Comparison of ENCODE assay signal across 8 cellular contexts in genomic region chr17:794876-795275, GRCh38. TPM values are rescaled to one million over a fixed set of nuclear protein-coding genes. Genes with fewer than 3 reads are reported as not detected.
DNase-seq lines count a peak whose midpoint lies in the region; ATAC-seq, FAIRE-seq and TF ChIP-seq lines count a peak whose summit lies in the region.

No MANE protein-coding gene starts in this region.

- peak overlapping the region in 2 of 8 donors; percentile 29 to 33 for H3K27ac Mint-ChIP-seq in CD8-positive, alpha-beta memory T cell

- ATAC-seq in GM12878: peak; percentile 85
- no peak for ATAC-seq in GM21423 (IDR thresholded peaks at IDR 0.05; ENCODE audit: unreplicated experiment)

- peaks cover 5 to 6% (median 5%) of the 10 kb centered on the region in 3 donors for H3K4me1 Mint-ChIP-seq in CD8-positive, alpha-beta memory T cell

- no peak overlapping the region for H3K4me2 ChIP-seq in GM12878 (ENCODE audit: control insufficient read depth, insufficient read depth)

- no peaks in the 10 kb centered on the region for H3K4me1 ChIP-seq in CD8-positive, alpha-beta memory T cell (ENCODE audit: insufficient read depth, low read length)
- H3K4me1 ChIP-seq in HUES6 (ENCODE audit: control insufficient read depth, insufficient read depth, low read length): peaks cover 6% of the 10 kb centered on the region; the same call in 1 of the 2 replicates
- peaks cover 12% of the 10 kb centered on the region for H3K4me1 ChIP-seq in SJSA1 (replicated peaks)
- no peaks in the 10 kb centered on the region for H3K4me1 ChIP-seq in GM12878 (ENCODE audit: control insufficient read depth, insufficient read depth, low read length)
- peaks cover 0 to 22% of the 10 kb centered on the region in 2 donors for H3K4me1 ChIP-seq in right atrium auricular region
- H3K4me1 ChIP-seq in prostate gland (replicated peaks): no peaks in the 10 kb centered on the region

- POLR2A ChIA-PET in CD8-positive, alpha-beta memory T cell (lab: Charles Lee): interaction anchor here (0.6 kb wide), 1 partner anchor 16 kb away, joined by 14 read pairs; no protein-coding TSS in a partner anchor
- POLR2A ChIA-PET in GM12878 (lab: Charles Lee): interaction anchor here (0.9 kb wide), 1 partner anchor 186 kb away, joined by 3 read pairs; no protein-coding TSS in a partner anchor

- BruUV-seq in GM12878 (replicated peaks; lab: Mats Ljungman, UMichigan): no TSS peak

- H3K4me3 Mint-ChIP-seq in CD8-positive, alpha-beta memory T cell: peak overlapping the region in 1 of 7 donors; percentile 5

- no peaks in the 10 kb centered on the region for H3K27me3 ChIP-seq in CD8-positive, alpha-beta memory T cell (ENCODE audit: insufficient read depth, low read length, poor library complexity, severe bottlenecking)
- H3K27me3 ChIP-seq in HUES6 (ENCODE audit: control insufficient read depth, insufficient read depth, low read length) (no peaks in the 10 kb centered on the region), SJSA1 (replicated peaks) (no peaks in the 10 kb centered on the region), GM12878 (replicated peaks in 1 of 2; ENCODE audit: control insufficient read depth in 2 of 2, insufficient read depth in 2 of 2, low read length in 1 of 2) (no peaks in the 10 kb centered on the region), right atrium auricular region (no peaks in the 10 kb centered on the region), prostate gland (replicated peaks; ENCODE audit: insufficient read depth) (no peaks in the 10 kb centered on the region)

- TF ChIP-seq RAD21 in GM12878 (IDR thresholded peaks at IDR 0.05; ENCODE audit: insufficient read depth, low read depth, low read length): peak; percentile 81

- peak; percentile 8 to 54 (median 13) for DNase-seq in CD8-positive, alpha-beta memory T cell
- DNase-seq in SJSA1 (ENCODE audit: low read depth in 1 of 2, low spot score in 2 of 2) (peak; percentile 68 to 77), GM12878 (ENCODE audit: low read depth, low spot score) (no peak), right atrium auricular region (ENCODE audit: low spot score) (peak; percentile 86), prostate gland (ENCODE audit: low spot score) (peak; percentile 89), NK-92 (lab: John Stamatoyannopoulos, UW; ENCODE audit: unreplicated experiment) (no peak)

- no peaks in the 10 kb centered on the region for H3K79me2 ChIP-seq in GM12878 (ENCODE audit: control insufficient read depth, insufficient read depth, low read length)

- H3K36me3 ChIP-seq in CD8-positive, alpha-beta memory T cell (ENCODE audit: insufficient read depth, low read length): peaks cover 19% of the 10 kb centered on the region
- H3K36me3 ChIP-seq in HUES6 (ENCODE audit: control insufficient read depth, insufficient read depth, low read length) (peaks cover 45% of the 10 kb centered on the region), SJSA1 (peaks cover 20% of the 10 kb centered on the region), GM12878 (ENCODE audit: control insufficient read depth in 2 of 2, insufficient read depth in 2 of 2, low read length in 1 of 2) (peaks cover 3 to 8% of the 10 kb centered on the region in 2 experiments; a peak in 3 of 4 replicates), right atrium auricular region (peaks cover 12% of the 10 kb centered on the region), prostate gland (peaks cover 0 to 5% of the 10 kb centered on the region in 2 donors)

- CTCF ChIA-PET in CD8-positive, alpha-beta memory T cell (lab: Charles Lee): interaction anchor here (0.9 to 2.4 kb wide), 3 partner anchors 13 to 202 kb away, joined by 6 to 12 read pairs (median 8); partner anchors contain the start of genes GLOD4, MRM3 and TIMM22
- CTCF ChIA-PET in GM12878 (lab: Yijun Ruan, JAX): interaction anchor here (0.7 to 6.1 kb wide), 3 partner anchors 34 to 185 kb away, joined by 3 to 61 read pairs (median 3); partner anchors contain the start of gene NXN

- H3K27me3 Mint-ChIP-seq in CD8-positive, alpha-beta memory T cell: no peaks in the 10 kb centered on the region

- no peak overlapping the region for H3K4me3 ChIP-seq in CD8-positive, alpha-beta memory T cell (ENCODE audit: low read length)
- no peak overlapping the region for H3K4me3 ChIP-seq in HUES6 (ENCODE audit: low read depth, low read length)
- no peak overlapping the region for H3K4me3 ChIP-seq in SJSA1
- no peak overlapping the region for H3K4me3 ChIP-seq in GM12878
- H3K4me3 ChIP-seq in right atrium auricular region: peak overlapping the region; percentile 14 to 29
- no peak overlapping the region for H3K4me3 ChIP-seq in prostate gland

- TF ChIP-seq POLR2A in GM12878 (IDR thresholded peaks at IDR 0.05; ENCODE audit: low read depth, low read length) (no peak), prostate gland (IDR thresholded peaks at IDR 0.05) (no peak)

- peaks cover 0 to 31% (median 11%) of the 10 kb centered on the region in 3 donors for H3K36me3 Mint-ChIP-seq in CD8-positive, alpha-beta memory T cell

- FAIRE-seq in GM12878 (lab: Jason Lieb, UNC): peak; percentile 7

- intact Hi-C loops in GM12878 (cut with micrococcal nuclease; ENCODE audit: unreplicated experiment) (loop anchor here (1.0 kb wide), 1 partner anchor 186 kb away; no protein-coding TSS in a partner anchor), prostate gland (cut with DNase I) (loop anchor here (2.0 to 5.0 kb wide), 3 partner anchors 52 to 262 kb away; no protein-coding TSS in a partner anchor)

- RAD21 ChIA-PET in GM12878 (lab: Charles Lee; ENCODE audit: unreplicated experiment): interaction anchor here (1.0 to 3.1 kb wide), 4 partner anchors 13 to 188 kb away, joined by 3 to 32 read pairs (median 4); partner anchors contain the start of genes GLOD4, MRM3 and NXN

- H3K9me3 Mint-ChIP-seq in CD8-positive, alpha-beta memory T cell: no peaks in the 10 kb centered on the region

- WGBS in GM12878 (ENCODE audit: insufficient coverage, insufficient replicate concordance, low lambda C conversion rate, missing lambda C conversion rate): 35% methylated on average over 18 of the region's 18 CpGs
- WGBS in prostate gland: 5% methylated on average over 18 of the region's 18 CpGs

- H3K27ac ChIP-seq in CD8-positive, alpha-beta memory T cell (ENCODE audit: low read depth, low read length): no peak overlapping the region
- H3K27ac ChIP-seq in HUES6 (ENCODE audit: low read depth, low read length): no peak overlapping the region
- H3K27ac ChIP-seq in SJSA1: no peak overlapping the region
- no peak overlapping the region for H3K27ac ChIP-seq in GM12878 (ENCODE audit: control insufficient read depth, insufficient read depth)
- H3K27ac ChIP-seq in right atrium auricular region: peak overlapping the region; percentile 23 to 41
- peak overlapping the region; percentile 37 to 71 for H3K27ac ChIP-seq in prostate gland

- peak; percentile 61 to 71 (median 68) for TF ChIP-seq CTCF in GM12878 (IDR thresholded peaks at IDR 0.05 in 2 of 3, conservative IDR thresholded peaks at IDR 0.05 in 1 of 3; ENCODE audit: control insufficient read depth in 2 of 3, extremely low read depth in 1 of 3, insufficient read depth in 1 of 3, low read depth in 3 of 3, low read length in 3 of 3)
- peak; percentile 71 to 92 for TF ChIP-seq CTCF in right atrium auricular region (IDR thresholded peaks at IDR 0.05)
- peak; percentile 67 to 98 (median 92) for TF ChIP-seq CTCF in prostate gland (IDR thresholded peaks at IDR 0.05)

- H4K20me1 ChIP-seq in GM12878 (ENCODE audit: control insufficient read depth, insufficient read depth): no peaks in the 10 kb centered on the region

- no peaks in the 10 kb centered on the region for H3K9me3 ChIP-seq in CD8-positive, alpha-beta memory T cell (ENCODE audit: low read length)
- no peaks in the 10 kb centered on the region for H3K9me3 ChIP-seq in HUES6 (ENCODE audit: control insufficient read depth, insufficient read depth, low read depth, low read length)
- H3K9me3 ChIP-seq in SJSA1 (replicated peaks): no peaks in the 10 kb centered on the region
- no peaks in the 10 kb centered on the region for H3K9me3 ChIP-seq in GM12878 (replicated peaks; ENCODE audit: control insufficient read depth, insufficient read depth, low read length)
- no peaks in the 10 kb centered on the region for H3K9me3 ChIP-seq in right atrium auricular region
- H3K9me3 ChIP-seq in prostate gland: no peaks in the 10 kb centered on the region

- no peak for TF ChIP-seq EP300 in GM12878 (IDR thresholded peaks at IDR 0.05; ENCODE audit: borderline replicate concordance in 1 of 2, control insufficient read depth in 1 of 2, low read depth in 2 of 2, low read length in 2 of 2)

- SMC1A ChIA-PET in GM12878 (lab: Charles Lee; ENCODE audit: uncharacterized antibody, unreplicated experiment): interaction anchor here (2.1 to 2.6 kb wide), 2 partner anchors 185 to 186 kb away, joined by 8 to 24 read pairs; partner anchors contain the start of gene NXN

- peak overlapping the region; percentile 3; the same call in 1 of the 2 replicates for H2AFZ ChIP-seq in GM12878 (ENCODE audit: control insufficient read depth, low read depth, low read length)

- H3K9ac ChIP-seq in HUES6 (ENCODE audit: low read length): peak overlapping the region; percentile 11
- H3K9ac ChIP-seq in GM12878 (ENCODE audit: control insufficient read depth, insufficient read depth, low read length): no peak overlapping the region

- in situ Hi-C loops in GM12878 (cut with MboI): loop anchor here (5.0 kb wide), 1 partner anchor 192 kb away; no protein-coding TSS in a partner anchor

RNA-seq across cellular contexts. Expression of gene MRM3, which starts 12.7 kb away (rescaled TPM):
- 10 to 100 TPM; 35.5 to 37.4 TPM for total RNA-seq in CD8-positive, alpha-beta memory T cell
- polyA plus RNA-seq in CD8-positive, alpha-beta memory T cell: 24.9 TPM
- 21.3 and 40.2 TPM in 2 replicates for total RNA-seq in SJSA1 (2014; rRNA removed; shearing (Covaris generic))
- 24.1 and 26.7 TPM in 2 replicates for total RNA-seq in GM12878 (2013; cell fraction: nucleolus; rRNA removed)
- total RNA-seq in GM12878 (2014; rRNA removed) (43.3 and 48.9 TPM in 2 replicates), GM12878 (2014; rRNA removed; fragmentation: Illumina TruSeq; extraction: Trizol) (19.1 and 22.4 TPM in 2 replicates), GM12878 (2021) (25.7 and 26.9 TPM in 2 replicates), right atrium auricular region (10 to 100 TPM; 15.4 to 21.8 TPM), prostate gland (10 to 100 TPM; 15.1 to 22.3 TPM)
- 10.6 TPM for polyA plus RNA-seq in GM12878 (2011; ENCODE audit: low read depth)
- polyA plus RNA-seq in GM12878 (2011; rRNA removed) (30.3 and 34.2 TPM in 2 replicates), GM12878 (2014; fragmentation: Illumina TruSeq; extraction: Trizol) (16.5 and 18.7 TPM in 2 replicates), GM12878 (2014; fragmentation: Nextera tagmentation; extraction: Ambion mirVana) (1 to 10 TPM; 2.3 to 6.0 TPM), GM12878 (2014; rRNA removed) (26.3 and 34.1 TPM in 2 replicates), GM12878 (2016; fragmentation: Nextera tagmentation; extraction: Ambion mirVana) (10 to 100 TPM; 41.0 to 41.8 TPM)
- polyA plus RNA-seq in GM12878 (2011; cell fraction: cytosol; rRNA removed): 32.6 and 34.1 TPM in 2 replicates
- 18.5 and 23.9 TPM in 2 replicates for polyA plus RNA-seq in GM12878 (2011; cell fraction: nucleus; rRNA removed)
- polyA plus RNA-seq in GM12878 (2012): 18.2 and 19.4 TPM in 2 replicates
- polyA minus RNA-seq in GM12878 (2011; rRNA and poly(A)+ RNA removed): 22.7 and 24.3 TPM in 2 replicates
- 11.4 and 11.9 TPM in 2 replicates for polyA minus RNA-seq in GM12878 (2011; cell fraction: cytosol; rRNA and poly(A)+ RNA removed)
- 18.3 and 31.4 TPM in 2 replicates for polyA minus RNA-seq in GM12878 (2011; cell fraction: nucleus; rRNA and poly(A)+ RNA removed)

RNA-seq across cellular contexts. Expression of gene GLOD4, which starts 12.8 kb away (rescaled TPM):
- 10 to 100 TPM; 76.4 to 90.6 TPM for total RNA-seq in CD8-positive, alpha-beta memory T cell
- polyA plus RNA-seq in CD8-positive, alpha-beta memory T cell: 97.7 TPM
- 64.7 and 77.1 TPM in 2 replicates for total RNA-seq in SJSA1 (2014; rRNA removed; shearing (Covaris generic))
- 72.1 and 79.7 TPM in 2 replicates for total RNA-seq in GM12878 (2013; cell fraction: nucleolus; rRNA removed)
- total RNA-seq in GM12878 (2014; rRNA removed) (40.8 and 53.9 TPM in 2 replicates), GM12878 (2014; rRNA removed; fragmentation: Illumina TruSeq; extraction: Trizol) (59.9 and 65.3 TPM in 2 replicates), GM12878 (2021) (68.2 and 72.0 TPM in 2 replicates), right atrium auricular region (10 to 100 TPM; 37.3 to 49.5 TPM), prostate gland (100 to 1,000 TPM in 1 of 2 donors, 10 to 100 TPM in 1; 72.4 to 113 TPM)
- polyA plus RNA-seq in GM12878 (2011; ENCODE audit: low read depth): 37.5 TPM
- polyA plus RNA-seq in GM12878 (2011; rRNA removed) (87.1 and 108 TPM in 2 replicates), GM12878 (2014; fragmentation: Illumina TruSeq; extraction: Trizol) (67.4 and 72.0 TPM in 2 replicates), GM12878 (2014; fragmentation: Nextera tagmentation; extraction: Ambion mirVana) (100 to 1,000 TPM in 1 of 2 experiments, 10 to 100 TPM in 1; 83.4 to 107 TPM), GM12878 (2014; rRNA removed) (67.1 and 79.0 TPM in 2 replicates), GM12878 (2016; fragmentation: Nextera tagmentation; extraction: Ambion mirVana) (10 to 100 TPM; 90.7 to 91.3 TPM)
- 34.3 and 46.0 TPM in 2 replicates for polyA plus RNA-seq in GM12878 (2011; cell fraction: cytosol; rRNA removed)
- 47.0 and 56.4 TPM in 2 replicates for polyA plus RNA-seq in GM12878 (2011; cell fraction: nucleus; rRNA removed)
- 45.5 and 52.9 TPM in 2 replicates for polyA plus RNA-seq in GM12878 (2012)
- polyA minus RNA-seq in GM12878 (2011; rRNA and poly(A)+ RNA removed): 20.7 and 26.4 TPM in 2 replicates
- polyA minus RNA-seq in GM12878 (2011; cell fraction: cytosol; rRNA and poly(A)+ RNA removed): 13.1 and 18.4 TPM in 2 replicates
- 12.3 and 22.7 TPM in 2 replicates for polyA minus RNA-seq in GM12878 (2011; cell fraction: nucleus; rRNA and poly(A)+ RNA removed)

RNA-seq across cellular contexts. Expression of gene GEMIN4, which starts 42.8 kb away (rescaled TPM):
- total RNA-seq in CD8-positive, alpha-beta memory T cell: 10 to 100 TPM; 55.5 to 56.5 TPM
- 23.2 TPM for polyA plus RNA-seq in CD8-positive, alpha-beta memory T cell
- 2.4 and 8.8 TPM in 2 replicates for total RNA-seq in SJSA1 (2014; rRNA removed; shearing (Covaris generic))
- 28.8 and 31.2 TPM in 2 replicates for total RNA-seq in GM12878 (2013; cell fraction: nucleolus; rRNA removed)
- 32.9 and 37.3 TPM in 2 replicates for total RNA-seq in GM12878 (2014; rRNA removed)
- 10.1 and 11.9 TPM in 2 replicates for total RNA-seq in GM12878 (2014; rRNA removed; fragmentation: Illumina TruSeq; extraction: Trizol)
- total RNA-seq in GM12878 (2021): 47.7 and 49.1 TPM in 2 replicates
- polyA plus RNA-seq in GM12878 (2011; ENCODE audit: low read depth): 13.8 TPM
- polyA plus RNA-seq in GM12878 (2011; rRNA removed): 7.0 and 31.6 TPM in 2 replicates
- polyA plus RNA-seq in GM12878 (2011; cell fraction: cytosol; rRNA removed): 24.3 and 27.8 TPM in 2 replicates
- polyA plus RNA-seq in GM12878 (2011; cell fraction: nucleus; rRNA removed): 40.0 and 46.3 TPM in 2 replicates
- 20.9 and 22.6 TPM in 2 replicates for polyA plus RNA-seq in GM12878 (2012)
- 28.0 and 48.2 TPM in 2 replicates for polyA plus RNA-seq in GM12878 (2014; fragmentation: Illumina TruSeq; extraction: Trizol)
- polyA plus RNA-seq in GM12878 (2014; fragmentation: Nextera tagmentation; extraction: Ambion mirVana): 1 to 10 TPM; 2.4 to 5.0 TPM
- 27.3 and 33.1 TPM in 2 replicates for polyA plus RNA-seq in GM12878 (2014; rRNA removed)
- 10 to 100 TPM; 53.3 to 55.6 TPM for polyA plus RNA-seq in GM12878 (2016; fragmentation: Nextera tagmentation; extraction: Ambion mirVana)
- polyA minus RNA-seq in GM12878 (2011; rRNA and poly(A)+ RNA removed): 29.4 and 35.0 TPM in 2 replicates
- polyA minus RNA-seq in GM12878 (2011; cell fraction: cytosol; rRNA and poly(A)+ RNA removed): 10.4 and 15.1 TPM in 2 replicates
- 25.1 and 40.4 TPM in 2 replicates for polyA minus RNA-seq in GM12878 (2011; cell fraction: nucleus; rRNA and poly(A)+ RNA removed)
- total RNA-seq in right atrium auricular region: 10 to 100 TPM in 1 of 2 donors, 1 to 10 TPM in 1; 8.2 to 19.7 TPM
- total RNA-seq in prostate gland: 10 to 100 TPM; 27.9 to 33.1 TPM

Comparison
In these comparisons a context has a peak if more than half of its experiments do, and no peak if none do; other contexts are left out.
1. DNase-seq: peak in CD8-positive, alpha-beta memory T cell (5 of 5), SJSA1 (2 of 2), right atrium auricular region (single experiment) and prostate gland (single experiment); none in GM12878 (single experiment) and NK-92 (single experiment).
2. H3K27ac ChIP-seq: peak in right atrium auricular region (2 of 2) and prostate gland (2 of 2); none in CD8-positive, alpha-beta memory T cell (single experiment), HUES6 (single experiment), SJSA1 (single experiment) and GM12878 (single experiment).
3. H3K4me3 ChIP-seq: peak in right atrium auricular region (2 of 2); none in CD8-positive, alpha-beta memory T cell (single experiment), HUES6 (single experiment), SJSA1 (single experiment), GM12878 (single experiment) and prostate gland (0 of 2).
4. Peak in every context shown above with its lines, with median percentiles within 50 percentile points of each other: CTCF ChIP-seq.